In genomic region chr3:171711461-171711860, GRCh38 we compare ENCODE assay signal across 20 cellular contexts.
A peak's percentile ranks its signal among the peaks of the same experiment; 100 is the strongest.
DNase-seq lines count a peak whose midpoint lies in the region; ATAC-seq and TF ChIP-seq lines count a peak whose summit lies in the region.
"Had no signal": no experiment of that assay in that cellular context is flagged by ENCODE, and none has a peak within 500 bp of the region (broad histone marks: within the 10 kb centered on the region; RNA-seq: fewer than 3 reads in every experiment).

No MANE protein-coding gene starts in this region.

- H3K27me3 ChIP-seq in tibial artery, result no peaks in the 10 kb centered on the region
- H3K27me3 ChIP-seq: BLaER1 treated with 17β-estradiol and CSF1 and Interleukin-3, amounts not matched to agents 10 nM and 100 nM; MG63 had no signal

- H3K4me1 ChIP-seq in tibial artery, result peaks cover 0 to 17% (median 7%) of the 10 kb centered on the region in 4 donors
- H3K4me1 ChIP-seq: BLaER1 treated with 17β-estradiol and CSF1 and Interleukin-3, amounts not matched to agents 10 nM and 100 nM had no signal

- intact Hi-C loops in tibial artery (cut with DNase I; ENCODE audit: low total_unique reads), result no loop called here
- intact Hi-C loops in activated CD4-positive, alpha-beta T cell treated with anti-CD3 and anti-CD28 coated beads for 36 hours (cut with DNase I, micrococcal nuclease), result no loop called here

- TF ChIP-seq CTCF in foreskin fibroblast (IDR thresholded peaks at IDR 0.05; ENCODE audit: low read depth, low read length) (no peak), tibial artery (IDR thresholded peaks at IDR 0.05) (no peak)

- H3K36me3 Mint-ChIP-seq in activated CD4-positive, alpha-beta T cell treated with anti-CD3 and anti-CD28 coated beads for 36 hours (ENCODE audit: low read depth), result no peaks in the 10 kb centered on the region

- no peaks in the 10 kb centered on the region for H3K9me3 ChIP-seq in tibial artery

- H3K9me3 Mint-ChIP-seq in activated CD4-positive, alpha-beta T cell treated with anti-CD3 and anti-CD28 coated beads for 36 hours (ENCODE audit: low read depth), result peaks cover 5% of the 10 kb centered on the region

- H3K27me3 Mint-ChIP-seq in activated CD4-positive, alpha-beta T cell treated with anti-CD3 and anti-CD28 coated beads for 36 hours, result no peaks in the 10 kb centered on the region

- ATAC-seq in activated CD4-positive, alpha-beta T cell treated with anti-CD3 and anti-CD28 coated beads for 36 hours, result no peak
- ATAC-seq: GM12878, HCT116 had no signal

- peaks cover 0 to 46% (median 14%) of the 10 kb centered on the region in 3 donors for H3K36me3 ChIP-seq in tibial artery
- H3K36me3 ChIP-seq: MG63 had no signal

- H3K27ac ChIP-seq in tibial artery, result peak overlapping the region; percentile 66 to 72
- no peak overlapping the region for H3K27ac ChIP-seq in substantia nigra (ENCODE audit: low read depth, low read length, poor library complexity, severe bottlenecking)
- H3K27ac ChIP-seq: BLaER1 treated with 17β-estradiol and CSF1 and Interleukin-3, amounts not matched to agents 10 nM and 100 nM; HL-60 had no signal

- H3K4me1 Mint-ChIP-seq in activated CD4-positive, alpha-beta T cell treated with anti-CD3 and anti-CD28 coated beads for 36 hours, result no peaks in the 10 kb centered on the region

- no peak overlapping the region for H3K27ac Mint-ChIP-seq in activated CD4-positive, alpha-beta T cell treated with anti-CD3 and anti-CD28 coated beads for 36 hours

- DNase-seq in ELR (ENCODE audit: low read depth) (peak; percentile 22), RPMI7951 (ENCODE audit: low read depth) (peak; percentile 43), foreskin fibroblast (peak; percentile 3 to 13), tibial artery (no peak), HT-29 (ENCODE audit: low spot score) (no peak), substantia nigra (lab: John Stamatoyannopoulos, UW) (no peak)
- no peak for DNase-seq in activated CD4-positive, alpha-beta T cell treated with anti-CD3 and anti-CD28 coated beads for 36 hours
- DNase-seq: COR-L47, KBM-7, MG63, NCI-H1105, NCI-H187, NCI-H2171 treated with DMSO at 0.1 percent for 48 hours, NCI-H510A, NCI-H82, SHP77 had no signal

- no peak overlapping the region for H3K4me3 Mint-ChIP-seq in activated CD4-positive, alpha-beta T cell treated with anti-CD3 and anti-CD28 coated beads for 36 hours

- H3K4me3 ChIP-seq in foreskin fibroblast (ENCODE audit: low read depth in 1 of 2, low read length in 2 of 2) (no peak overlapping the region), tibial artery (no peak overlapping the region)
- H3K4me3 ChIP-seq: BLaER1 treated with 17β-estradiol and CSF1 and Interleukin-3, amounts not matched to agents 10 nM and 100 nM; GM12878; MG63 had no signal

- POLR2A ChIA-PET in activated CD4-positive, alpha-beta T cell treated with anti-CD3 and anti-CD28 coated beads for 36 hours (lab: Charles Lee), result no interaction called here

- CTCF ChIA-PET in activated CD4-positive, alpha-beta T cell treated with anti-CD3 and anti-CD28 coated beads for 36 hours (lab: Charles Lee), result interaction anchor here (1.2 kb wide), 1 partner anchor 61 kb away, joined by 3 read pairs; no protein-coding TSS in a partner anchor

Comparison
In these comparisons a context has a peak if more than half of its experiments do, and no peak if none do; other contexts are left out.
1. DNase-seq: peak in ELR (single experiment), RPMI7951 (single experiment) and foreskin fibroblast (2 of 2); none in tibial artery (0 of 2), activated CD4-positive, alpha-beta T cell treated with anti-CD3 and anti-CD28 coated beads for 36 hours (single experiment), HT-29 (single experiment) and substantia nigra (0 of 49).